In genomic region chr3:97928986-97929385, GRCh38 we compare ENCODE assay signal across 27 cellular contexts.
"Had no signal": no experiment of that assay in that cellular context is flagged by ENCODE, and none has a peak within 500 bp of the region (broad histone marks: within the 10 kb centered on the region; RNA-seq: fewer than 3 reads in every experiment).

No MANE protein-coding gene starts in this region.

- H3K9me3 ChIP-seq: left lung, lower lobe of right lung, pancreas, prostate gland, spleen, transverse colon, upper lobe of left lung, vagina had no signal

- H3K4me1 ChIP-seq: left lung, lower lobe of right lung, pancreas, prostate gland, spleen, transverse colon, upper lobe of left lung, vagina had no signal

- H3K27ac Mint-ChIP-seq: naive B cell; natural killer cell; stimulated activated effector memory CD8-positive, alpha-beta T cell treated with anti-CD3 and anti-CD28 coated beads, Interleukin-12 subunit alpha, Interleukin-12 subunit beta, amount 100 ng/mL, for 72 hours; stimulated activated naive CD8-positive, alpha-beta T cell treated with anti-CD3 and anti-CD28 coated beads, Interleukin-15, amount 100 ng/mL, for 72 hours had no signal

- DNase-seq: heart left ventricle; kidney; left colon; left lung; lower lobe of right lung; mammary epithelial cell; mesenchymal stem cell; naive B cell; natural killer cell; nucleus accumbens; pancreas; posterior cingulate gyrus; retina; right cardiac atrium; small intestine; spleen; stimulated activated CD4-positive, alpha-beta T cell treated with anti-CD3 and anti-CD28 coated beads, Interleukin-4, amount 100 ng/mL, for 24 hours; stimulated activated naive CD4-positive, alpha-beta T cell treated with Interleukin-2 at 50 U/mL for 16 hours; stimulated activated naive CD8-positive, alpha-beta T cell treated with anti-CD3 and anti-CD28 coated beads, Interleukin-15, amount 100 ng/mL, for 72 hours; substantia nigra; transverse colon; upper lobe of left lung had no signal

- H3K36me3 Mint-ChIP-seq: natural killer cell had no signal

- H3K27ac ChIP-seq: heart left ventricle, hepatocyte, left lung, lower lobe of right lung, pancreas, prostate gland, spleen, transverse colon, upper lobe of left lung, vagina had no signal

- H2AFZ ChIP-seq: hepatocyte had no signal

- ATAC-seq: heart left ventricle; left colon; left lung; lower lobe of right lung; natural killer cell; pancreas; right cardiac atrium; sciatic nerve; stimulated activated effector memory CD8-positive, alpha-beta T cell treated with anti-CD3 and anti-CD28 coated beads, Interleukin-12 subunit alpha, Interleukin-12 subunit beta, amount 100 ng/mL, for 72 hours; stimulated activated naive CD8-positive, alpha-beta T cell treated with anti-CD3 and anti-CD28 coated beads, Interleukin-15, amount 100 ng/mL, for 72 hours had no signal

- H3K36me3 ChIP-seq: pancreas, prostate gland had no signal

- H3K9me3 Mint-ChIP-seq: natural killer cell; stimulated activated effector memory CD8-positive, alpha-beta T cell treated with anti-CD3 and anti-CD28 coated beads, Interleukin-12 subunit alpha, Interleukin-12 subunit beta, amount 100 ng/mL, for 72 hours had no signal

- H3K4me3 Mint-ChIP-seq: naive B cell; natural killer cell; stimulated activated effector memory CD8-positive, alpha-beta T cell treated with anti-CD3 and anti-CD28 coated beads, Interleukin-12 subunit alpha, Interleukin-12 subunit beta, amount 100 ng/mL, for 72 hours; stimulated activated naive CD8-positive, alpha-beta T cell treated with anti-CD3 and anti-CD28 coated beads, Interleukin-15, amount 100 ng/mL, for 72 hours had no signal

- H3K4me2 ChIP-seq: hepatocyte had no signal

- FAIRE-seq: kidney, small intestine had no signal

- H3K27me3 Mint-ChIP-seq: stimulated activated naive CD8-positive, alpha-beta T cell treated with anti-CD3 and anti-CD28 coated beads, Interleukin-15, amount 100 ng/mL, for 72 hours had no signal

- H3K27me3 ChIP-seq: heart left ventricle, hepatocyte, left lung, pancreas, spleen, transverse colon, upper lobe of left lung, vagina had no signal

- H3K79me2 ChIP-seq: hepatocyte had no signal

- H3K4me3 ChIP-seq: heart left ventricle, hepatocyte, left lung, lower lobe of right lung, pancreas, prostate gland, spleen, transverse colon, upper lobe of left lung, vagina had no signal

- H3K4me1 Mint-ChIP-seq: naive B cell; natural killer cell; stimulated activated effector memory CD8-positive, alpha-beta T cell treated with anti-CD3 and anti-CD28 coated beads, Interleukin-12 subunit alpha, Interleukin-12 subunit beta, amount 100 ng/mL, for 72 hours; stimulated activated naive CD8-positive, alpha-beta T cell treated with anti-CD3 and anti-CD28 coated beads, Interleukin-15, amount 100 ng/mL, for 72 hours had no signal
